In the genomic region with DNA sequence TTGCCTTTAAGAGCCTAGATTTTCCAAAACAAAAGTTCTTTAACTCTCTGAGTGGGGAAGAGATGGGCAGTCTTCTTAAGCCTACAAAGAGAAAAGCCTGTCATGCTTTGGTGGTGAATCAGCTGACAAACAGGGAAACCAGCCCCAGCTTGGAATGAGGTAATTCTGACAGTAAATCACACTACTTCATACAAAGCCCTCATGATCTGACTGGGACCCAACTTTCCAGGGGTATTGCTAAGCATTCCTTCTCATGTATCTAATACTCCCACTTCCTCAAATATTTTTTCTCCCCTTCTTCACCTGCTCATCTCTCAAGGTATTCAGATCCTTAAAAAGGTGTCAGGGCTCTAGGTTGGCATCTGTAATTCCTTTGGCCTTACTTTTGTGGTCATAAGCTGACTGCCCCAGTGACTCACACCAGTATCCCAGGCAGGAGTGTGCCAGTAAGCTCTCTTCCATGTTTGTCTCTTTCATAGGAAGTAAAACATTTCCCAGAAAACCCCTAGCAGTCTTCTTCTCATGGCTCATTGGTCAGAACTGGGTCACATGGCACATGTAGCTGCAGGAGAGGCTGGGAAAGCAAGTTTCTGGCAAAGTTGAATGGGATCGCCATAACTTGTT, we compare ENCODE assay signal across 9 cellular contexts.
A peak's percentile ranks its signal among the peaks of the same experiment; 100 is the strongest.
DNase-seq lines count a peak whose midpoint lies in the region; ATAC-seq and TF ChIP-seq lines count a peak whose summit lies in the region.
"Had no signal": no experiment of that assay in that cellular context is flagged by ENCODE, and none has a peak within 500 bp of the region (broad histone marks: within the 10 kb centered on the region; RNA-seq: fewer than 3 reads in every experiment).

No MANE protein-coding gene starts in this region.

- H3K27ac ChIP-seq in epithelial cell of prostate, result peak overlapping the region; percentile 97
- H3K27ac ChIP-seq in parathyroid adenoma, result peak overlapping the region; percentile 25

- H3K36me3 ChIP-seq in parathyroid adenoma (ENCODE audit: control insufficient read depth, insufficient read depth, low read length), result no peaks in the 10 kb centered on the region

- H3K4me2 ChIP-seq in parathyroid adenoma (ENCODE audit: low read length), result peak overlapping the region; percentile 49

- no peaks in the 10 kb centered on the region for H3K79me2 ChIP-seq in parathyroid adenoma

- H3K4me1 ChIP-seq in parathyroid adenoma, result peaks cover 9% of the 10 kb centered on the region

- ATAC-seq in GM18519 (IDR thresholded peaks at IDR 0.05; ENCODE audit: low FRiP score, unreplicated experiment) (no peak), GM18498 (IDR thresholded peaks at IDR 0.05; ENCODE audit: unreplicated experiment) (no peak)

- DNase-seq in EH (ENCODE audit: low read depth) (peak; percentile 99), NCI-H226 (peak; percentile 98), epithelial cell of prostate (ENCODE audit: low read depth, low spot score) (peak; percentile 97), NCI-H82 treated with DMSO at 0.1 percent for 48 hours (lab: John Stamatoyannopoulos, UW; ENCODE audit: unreplicated experiment) (no peak), NCI-H510A (lab: John Stamatoyannopoulos, UW) (no peak)
- DNase-seq: activated CD4-positive, alpha-beta T cell treated with anti-CD3 and anti-CD28 coated beads, Interleukin-2, amount 50 U/mL, for 48 hours had no signal

- H3K9ac ChIP-seq in parathyroid adenoma, result no peak overlapping the region

- H3K9me3 ChIP-seq in parathyroid adenoma (ENCODE audit: control insufficient read depth, low read length), result no peaks in the 10 kb centered on the region

- no peaks in the 10 kb centered on the region for H3K27me3 ChIP-seq in parathyroid adenoma (ENCODE audit: control insufficient read depth, insufficient read depth, low read length)

- no peak for TF ChIP-seq CTCF in parathyroid adenoma (IDR thresholded peaks at IDR 0.05)

- no peak overlapping the region for H3K4me3 ChIP-seq in parathyroid adenoma (ENCODE audit: low read depth, low read length)

- H2AFZ ChIP-seq in parathyroid adenoma, result peak overlapping the region; percentile 64

Comparison
In these comparisons a context has a peak if more than half of its experiments do, and no peak if none do; other contexts are left out.
1. DNase-seq: peak in EH (single experiment), NCI-H226 (single experiment) and epithelial cell of prostate (single experiment); none in NCI-H82 treated with DMSO at 0.1 percent for 48 hours (single experiment) and NCI-H510A (single experiment).